In the genomic region with DNA sequence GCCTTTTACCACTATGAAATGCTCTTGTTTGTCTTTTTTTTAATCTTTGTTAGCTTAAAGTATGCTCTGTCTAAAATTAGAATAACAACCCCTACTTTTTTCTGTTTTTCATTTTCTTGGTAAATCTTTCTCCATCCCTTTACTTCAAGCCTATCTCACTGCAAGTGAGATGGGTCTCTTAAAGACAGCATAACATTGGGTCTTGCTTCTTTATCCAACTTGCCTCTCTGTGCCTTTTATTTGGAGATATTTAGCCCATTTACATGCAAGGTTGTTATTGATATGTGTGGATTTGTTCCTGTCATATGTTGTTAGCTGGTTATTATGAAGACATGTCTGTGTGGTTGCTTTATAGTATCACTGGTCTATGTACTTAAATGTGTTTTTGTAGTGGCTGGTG, we compare ENCODE assay signal across 7 cellular contexts.
"Had no signal": no experiment of that assay in that cellular context is flagged by ENCODE, and none has a peak within 500 bp of the region (broad histone marks: within the 10 kb centered on the region; RNA-seq: fewer than 3 reads in every experiment).

No MANE protein-coding gene starts in this region.

- FAIRE-seq: G401.6, GM12878, GM12891, GM12892, GM19239 had no signal

- H3K4me3 ChIP-seq: GM12878 had no signal

- ATAC-seq: GM12878 had no signal

- DNase-seq: GDM1, GF-D8 had no signal
